ENCODE assay signal across 10 cellular contexts in genomic region chr17:79728908-79729471, GRCh38. TPM values are rescaled to one million over a fixed set of nuclear protein-coding genes. Genes with fewer than 3 reads are reported as not detected.
DNase-seq lines count a peak whose midpoint lies in the region; ATAC-seq and TF ChIP-seq lines count a peak whose summit lies in the region.
"Had no signal": no experiment of that assay in that cellular context is flagged by ENCODE, and none has a peak within 500 bp of the region (broad histone marks: within the 10 kb centered on the region; RNA-seq: fewer than 3 reads in every experiment).

No MANE protein-coding gene starts in this region.

- no peak overlapping the region for H2BK120ac ChIP-seq in trophoblast cell (ENCODE audit: insufficient read depth, low read length, poor library complexity)

- H3K4me3 ChIP-seq in OCI-LY7 (ENCODE audit: low read depth, low read length, poor library complexity, severe bottlenecking), result no peak overlapping the region
- H3K4me3 ChIP-seq in heart right ventricle, result peak overlapping the region; percentile 34 to 63 (median 54)
- H3K4me3 ChIP-seq in trophoblast cell (ENCODE audit: low read depth, low read length), result no peak overlapping the region

- H4K91ac ChIP-seq in trophoblast cell (ENCODE audit: low read depth, low read length), result no peak overlapping the region

- no peaks in the 10 kb centered on the region for H4K20me1 ChIP-seq in OCI-LY7 (ENCODE audit: insufficient read depth, low read length)

- no peaks in the 10 kb centered on the region for H3K27me3 ChIP-seq in heart right ventricle
- H3K27me3 ChIP-seq in trophoblast cell (ENCODE audit: insufficient read depth, low read length), result no peaks in the 10 kb centered on the region

- no peak overlapping the region for H3K4ac ChIP-seq in trophoblast cell (ENCODE audit: low read depth, low read length)

- H3K14ac ChIP-seq in trophoblast cell (ENCODE audit: low read length), result no peak overlapping the region

- DNase-seq in D341Med (ENCODE audit: low spot score) (peak; percentile 74), OCI-LY7 (ENCODE audit: low spot score) (no peak), heart right ventricle (no peak), trophoblast cell (no peak), OCI-M2 (lab: John Stamatoyannopoulos, UW; ENCODE audit: unreplicated experiment) (no peak), T1000 (lab: John Stamatoyannopoulos, UW) (no peak), DMS53 (lab: John Stamatoyannopoulos, UW) (no peak)

- no peaks in the 10 kb centered on the region for H3K36me3 ChIP-seq in OCI-LY7 (ENCODE audit: insufficient read depth, low read length)
- no peaks in the 10 kb centered on the region for H3K36me3 ChIP-seq in heart right ventricle
- no peaks in the 10 kb centered on the region for H3K36me3 ChIP-seq in trophoblast cell (ENCODE audit: control insufficient read depth in 1 of 2, insufficient read depth in 2 of 2, low read length in 2 of 2)

- H2BK12ac ChIP-seq in trophoblast cell (ENCODE audit: low read length), result no peak overlapping the region

- POLR2A ChIA-PET in OCI-LY7 (lab: Charles Lee), result interaction anchor here (1.1 kb wide), 1 partner anchor 23 kb away, joined by 3 read pairs; no protein-coding TSS in a partner anchor

- BruUV-seq in OCI-LY7 (replicated peaks; lab: Mats Ljungman, UMichigan), result no TSS peak

- H2AFZ ChIP-seq in OCI-LY7 (ENCODE audit: low read length) (peak overlapping the region; percentile 77), trophoblast cell (ENCODE audit: insufficient read depth, low read length, poor library complexity) (peak overlapping the region; percentile 85)

- H3K9ac ChIP-seq in trophoblast cell (ENCODE audit: low read length), result no peak overlapping the region

- H3K9me2 ChIP-seq in OCI-LY7 (ENCODE audit: insufficient read depth, low read length), result no peaks in the 10 kb centered on the region

- peak overlapping the region; percentile 85 for H4K8ac ChIP-seq in trophoblast cell (ENCODE audit: low read depth, low read length)

- CTCF ChIA-PET in OCI-LY7 (lab: Charles Lee; ENCODE audit: unreplicated experiment), result no interaction called here

- H3K79me2 ChIP-seq in OCI-LY7 (ENCODE audit: insufficient read depth, low read depth, low read length) (no peaks in the 10 kb centered on the region), trophoblast cell (ENCODE audit: control insufficient read depth, insufficient read depth, low read length, poor library complexity) (no peaks in the 10 kb centered on the region)

- H2AK5ac ChIP-seq in trophoblast cell (ENCODE audit: low read length), result no peak overlapping the region

- H3K4me2 ChIP-seq in OCI-LY7 (ENCODE audit: low read length) (peak overlapping the region; percentile 13; the same call in 1 of the 2 replicates), trophoblast cell (ENCODE audit: low read length) (no peak overlapping the region)

- H3K4me1 ChIP-seq in OCI-LY7 (ENCODE audit: insufficient read depth, low read length, poor library complexity, severe bottlenecking) (peaks cover 24% of the 10 kb centered on the region), heart right ventricle (peaks cover 0 to 19% (median 11%) of the 10 kb centered on the region in 9 donors), trophoblast cell (ENCODE audit: control insufficient read depth in 1 of 2, insufficient read depth in 2 of 2, low read length in 2 of 2) (no peaks in the 10 kb centered on the region)

- H3K18ac ChIP-seq in trophoblast cell (ENCODE audit: low read length), result no peak overlapping the region

- no peak overlapping the region for H2BK5ac ChIP-seq in trophoblast cell (ENCODE audit: low read depth, low read length, poor library complexity)

- intact Hi-C loops in OCI-LY7 (cut with micrococcal nuclease; ENCODE audit: unreplicated experiment), result no loop called here
- intact Hi-C loops in heart right ventricle (cut with DNase I), result no loop called here

- no peaks in the 10 kb centered on the region for H3K79me1 ChIP-seq in trophoblast cell (ENCODE audit: low read length)

- H4K12ac ChIP-seq in trophoblast cell (ENCODE audit: low read depth, low read length), result peak overlapping the region; percentile 39

- ATAC-seq in heart right ventricle (peak in 5 of 8 donors; percentile 6 to 31 (median 20)), HG03095 (IDR thresholded peaks at IDR 0.05; ENCODE audit: unreplicated experiment) (no peak)

- H3K27ac ChIP-seq in OCI-LY7 (ENCODE audit: low read depth, low read length, poor library complexity, severe bottlenecking) (no peak overlapping the region), heart right ventricle (no peak overlapping the region), trophoblast cell (ENCODE audit: low read depth, low read length) (no peak overlapping the region)

- 67 to 74% methylated on average over 26 of the region's 26 CpGs for WGBS in heart right ventricle, 2 donors
- WGBS in trophoblast cell (ENCODE audit: extremely low coverage, insufficient coverage, insufficient read length), result no CpG with 5 or more reads among the region's 26 CpGs

- no peak overlapping the region for H3K23ac ChIP-seq in trophoblast cell (ENCODE audit: low read length)

- H3K9me3 ChIP-seq in OCI-LY7 (ENCODE audit: low read length) (no peaks in the 10 kb centered on the region), heart right ventricle (no peaks in the 10 kb centered on the region), trophoblast cell (ENCODE audit: insufficient read depth, low read depth, low read length) (peaks cover 5% of the 10 kb centered on the region)

- TF ChIP-seq CTCF in OCI-LY7 (conservative IDR thresholded peaks at IDR 0.05; ENCODE audit: low read length), result no peak
- TF ChIP-seq CTCF in heart right ventricle (IDR thresholded peaks at IDR 0.05), result no peak

RNA-seq across cellular contexts. Expression of gene ENPP7, which starts 1.8 kb away (rescaled TPM):
- 0.28 and 0.93 TPM in 2 replicates for total RNA-seq in OCI-LY7 (2014; rRNA removed; shearing (Covaris generic))
- 0.42 and 0.53 TPM in 2 replicates for total RNA-seq in OCI-LY7 (2022)
- not detected for total RNA-seq in heart right ventricle
- polyA plus RNA-seq in heart right ventricle, result not detected
- polyA plus RNA-seq in trophoblast cell (2013), result not detected in 2 replicates
- total RNA-seq: frontal cortex, HT1080 had no signal

RNA-seq across cellular contexts. Expression of gene CBX2, which starts 49.0 kb away (rescaled TPM):
- total RNA-seq in OCI-LY7 (2014; rRNA removed; shearing (Covaris generic)), result 29.9 and 31.5 TPM in 2 replicates
- total RNA-seq in OCI-LY7 (2022), result 27.9 and 31.2 TPM in 2 replicates
- total RNA-seq in heart right ventricle, result 1 to 10 TPM; 1.5 to 3.9 (median 2.7) TPM
- polyA plus RNA-seq in heart right ventricle, result 1 to 10 TPM; 2.9 to 7.1 TPM
- 11.0 and 11.7 TPM in 2 replicates for polyA plus RNA-seq in trophoblast cell (2013)

Comparison
In these comparisons a context has a peak if more than half of its experiments do, and no peak if none do; other contexts are left out.
1. H3K4me3 ChIP-seq: peak in heart right ventricle (10 of 10); none in OCI-LY7 (single experiment) and trophoblast cell (single experiment).
2. RNA of gene CBX2, which starts 49.0 kb away (total RNA-seq): 27.9 to 31.5 TPM in OCI-LY7; 1.5 to 3.9 TPM in heart right ventricle; every median in the first group is over 4 times any median in the second.